Comparison of ENCODE assay signal across 1 cellular context in genomic region chr6:109580519-109580918, GRCh38.
TF ChIP-seq lines count a peak whose summit lies in the region.

No MANE protein-coding gene starts in this region.

TF ChIP-seq in WTC11, 78 proteins besides CTCF, POLR2A, EP300 and RAD21 (continued from another document):
- TF ChIP-seq, protein P1, sequence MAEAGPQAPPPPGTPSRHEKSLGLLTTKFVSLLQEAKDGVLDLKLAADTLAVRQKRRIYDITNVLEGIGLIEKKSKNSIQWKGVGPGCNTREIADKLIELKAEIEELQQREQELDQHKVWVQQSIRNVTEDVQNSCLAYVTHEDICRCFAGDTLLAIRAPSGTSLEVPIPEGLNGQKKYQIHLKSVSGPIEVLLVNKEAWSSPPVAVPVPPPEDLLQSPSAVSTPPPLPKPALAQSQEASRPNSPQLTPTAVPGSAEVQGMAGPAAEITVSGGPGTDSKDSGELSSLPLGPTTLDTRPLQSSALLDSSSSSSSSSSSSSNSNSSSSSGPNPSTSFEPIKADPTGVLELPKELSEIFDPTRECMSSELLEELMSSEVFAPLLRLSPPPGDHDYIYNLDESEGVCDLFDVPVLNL (CRISPR knock-in tag; IDR thresholded peaks at IDR 0.05; ENCODE audit: borderline replicate concordance, low read depth): no peak
- TF ChIP-seq NR3C1 (CRISPR knock-in tag; conservative IDR thresholded peaks at IDR 0.05; ENCODE audit: low read depth) (no peak), USF2 (CRISPR knock-in tag; IDR thresholded peaks at IDR 0.05) (no peak), NFE2L1 (CRISPR knock-in tag; IDR thresholded peaks at IDR 0.05) (no peak), NFYB (CRISPR knock-in tag; conservative IDR thresholded peaks at IDR 0.05; ENCODE audit: low read depth) (no peak)
- TF ChIP-seq, protein P2, sequence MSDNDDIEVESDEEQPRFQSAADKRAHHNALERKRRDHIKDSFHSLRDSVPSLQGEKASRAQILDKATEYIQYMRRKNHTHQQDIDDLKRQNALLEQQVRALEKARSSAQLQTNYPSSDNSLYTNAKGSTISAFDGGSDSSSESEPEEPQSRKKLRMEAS (CRISPR knock-in tag; IDR thresholded peaks at IDR 0.05): no peak
- TF ChIP-seq, protein P3, sequence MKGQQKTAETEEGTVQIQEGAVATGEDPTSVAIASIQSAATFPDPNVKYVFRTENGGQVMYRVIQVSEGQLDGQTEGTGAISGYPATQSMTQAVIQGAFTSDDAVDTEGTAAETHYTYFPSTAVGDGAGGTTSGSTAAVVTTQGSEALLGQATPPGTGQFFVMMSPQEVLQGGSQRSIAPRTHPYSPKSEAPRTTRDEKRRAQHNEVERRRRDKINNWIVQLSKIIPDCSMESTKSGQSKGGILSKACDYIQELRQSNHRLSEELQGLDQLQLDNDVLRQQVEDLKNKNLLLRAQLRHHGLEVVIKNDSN (CRISPR knock-in tag; IDR thresholded peaks at IDR 0.05): no peak
- TF ChIP-seq, protein P4, sequence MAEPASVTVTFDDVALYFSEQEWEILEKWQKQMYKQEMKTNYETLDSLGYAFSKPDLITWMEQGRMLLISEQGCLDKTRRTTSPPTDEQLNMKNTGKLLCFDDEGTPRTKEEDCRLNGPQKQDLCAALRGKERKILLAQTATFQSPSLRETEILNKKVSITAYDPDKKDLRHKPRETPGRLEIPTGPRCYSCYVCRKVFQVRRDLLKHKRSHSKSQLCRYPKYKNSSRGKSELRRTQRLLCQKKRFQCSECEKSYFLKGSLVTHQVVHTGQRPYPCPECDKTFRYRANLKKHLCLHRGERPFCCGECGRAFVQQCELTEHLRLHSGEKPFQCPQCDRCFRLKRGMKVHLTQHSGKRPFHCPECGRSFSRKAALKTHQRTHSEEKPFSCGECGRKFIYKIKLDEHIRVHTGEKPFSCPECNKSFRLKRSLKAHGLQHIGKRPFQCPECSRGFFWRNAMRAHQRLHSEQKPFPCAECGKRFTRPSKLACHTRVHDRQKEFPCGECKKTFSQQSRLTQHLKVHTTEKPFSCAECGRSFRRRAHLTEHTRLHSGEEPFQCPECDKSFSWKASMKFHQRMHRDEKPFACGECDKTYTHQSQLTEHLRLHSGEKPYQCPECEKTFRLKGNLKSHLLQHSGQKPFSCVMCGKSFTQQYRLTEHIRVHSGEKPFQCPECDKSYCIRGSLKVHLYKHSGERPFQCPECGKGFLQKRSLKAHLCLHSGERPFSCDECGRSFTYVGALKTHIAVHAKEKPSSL (CRISPR knock-in tag; conservative IDR thresholded peaks at IDR 0.05): no peak
